13 cellular contexts compared by ENCODE assay signal in the genomic region with DNA sequence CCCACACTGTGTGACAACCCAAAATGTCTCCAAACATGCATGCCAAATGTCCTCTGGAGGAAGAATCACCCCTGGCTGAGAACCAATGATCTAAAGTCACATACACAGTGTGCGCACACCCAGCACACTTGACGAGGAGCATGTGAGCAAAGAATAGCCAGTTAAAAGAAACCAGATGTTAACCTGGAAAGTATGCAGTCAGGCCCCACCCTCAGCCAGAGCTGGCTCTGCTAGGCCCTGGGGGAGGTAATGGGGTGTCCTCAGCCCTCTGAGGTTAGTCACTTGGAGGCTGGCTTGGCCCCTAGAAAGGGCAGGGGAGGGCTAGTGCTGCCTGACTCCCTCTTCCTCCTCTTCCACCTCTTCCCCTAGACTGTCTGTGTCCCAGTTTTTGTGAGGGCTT. TPM values are rescaled to one million over a fixed set of nuclear protein-coding genes. Genes with fewer than 3 reads are reported as not detected.
A peak's percentile ranks its signal among the peaks of the same experiment; 100 is the strongest.
DNase-seq lines count a peak whose midpoint lies in the region; ATAC-seq, FAIRE-seq and TF ChIP-seq lines count a peak whose summit lies in the region.
"Had no signal": no experiment of that assay in that cellular context is flagged by ENCODE, and none has a peak within 500 bp of the region (broad histone marks: within the 10 kb centered on the region; RNA-seq: fewer than 3 reads in every experiment).

No MANE protein-coding gene starts in this region.

- H3K9me3 Mint-ChIP-seq in activated naive CD8-positive, alpha-beta T cell treated with anti-CD3 and anti-CD28 coated beads for 36 hours = no peaks in the 10 kb centered on the region
- H3K9me3 Mint-ChIP-seq: activated T-helper 2 cell treated with anti-CD3 and anti-CD28 coated beads, Interferon-gamma antibody, Interleukin-2, Interleukin-4, amounts not matched to agents 10 μg/mL and 5 μg/mL and 100 μg/mL, durations not matched to agents 14 hours and 24 hours and 36 hours; natural killer cell had no signal

- no peak for TF ChIP-seq CTCF in BJ (IDR thresholded peaks at IDR 0.05; ENCODE audit: insufficient read depth, low read depth, low read length)
- no peak for TF ChIP-seq CTCF in K562 (IDR thresholded peaks at IDR 0.05 in 2 of 3, conservative IDR thresholded peaks at IDR 0.05 in 1 of 3; ENCODE audit: insufficient read depth in 2 of 3, low read depth in 1 of 3, low read length in 3 of 3)
- no peak for TF ChIP-seq CTCF in hepatocyte (IDR thresholded peaks at IDR 0.05; ENCODE audit: poor library complexity)

- in situ Hi-C loops in K562 (cut with MboI) = no loop called here

- peaks cover 4% of the 10 kb centered on the region for H3K27me3 Mint-ChIP-seq in activated naive CD8-positive, alpha-beta T cell treated with anti-CD3 and anti-CD28 coated beads for 36 hours

- H3K4me3 Mint-ChIP-seq in activated naive CD8-positive, alpha-beta T cell treated with anti-CD3 and anti-CD28 coated beads for 36 hours = no peak overlapping the region
- H3K4me3 Mint-ChIP-seq: natural killer cell had no signal

- H3K36me3 Mint-ChIP-seq in activated naive CD8-positive, alpha-beta T cell treated with anti-CD3 and anti-CD28 coated beads for 36 hours = no peaks in the 10 kb centered on the region
- H3K36me3 Mint-ChIP-seq: natural killer cell had no signal

- H2AFZ ChIP-seq in K562 (ENCODE audit: low read depth, low read length) (no peak overlapping the region), hepatocyte (no peak overlapping the region)

- peak overlapping the region in 1 of 2 experiments; percentile 11; a peak in 1 of 4 replicates for H3K9ac ChIP-seq in K562 (ENCODE audit: insufficient read depth in 1 of 2, low read depth in 2 of 2, low read length in 2 of 2)

- no TSS peak for BruUV-seq in K562 (replicated peaks; lab: Mats Ljungman, UMichigan)

- H3K4me1 ChIP-seq in K562 (replicated peaks in 1 of 2; ENCODE audit: control insufficient read depth in 2 of 2, insufficient read depth in 2 of 2, low read length in 2 of 2) (peaks cover 0 to 7% of the 10 kb centered on the region in 2 experiments; a peak in 3 of 5 replicates), hepatocyte (ENCODE audit: insufficient read depth) (peaks cover 5% of the 10 kb centered on the region)
- H3K4me1 ChIP-seq: body of pancreas had no signal

- TF ChIP-seq EP300 in K562 (IDR thresholded peaks at IDR 0.05; ENCODE audit: low read length) = no peak

- no peak for FAIRE-seq in K562 (lab: Jason Lieb, UNC)

- CTCF ChIA-PET in BJ (lab: Yijun Ruan, JAX) = interaction anchor here (2.5 kb wide), 1 partner anchor 54 kb away, joined by 9 read pairs; no protein-coding TSS in a partner anchor
- CTCF ChIA-PET in K562 (lab: Yijun Ruan, JAX; ENCODE audit: low intra/inter-chr PET ratio) = no interaction called here

- no peaks in the 10 kb centered on the region for H4K20me1 ChIP-seq in K562 (replicated peaks; ENCODE audit: control insufficient read depth, insufficient read depth, low read length)
- H4K20me1 ChIP-seq in hepatocyte (ENCODE audit: insufficient read depth, poor library complexity, severe bottlenecking) = no peaks in the 10 kb centered on the region

- no peak overlapping the region for H3K27ac ChIP-seq in K562 (ENCODE audit: extremely low read depth, low read depth, low read length)
- H3K27ac ChIP-seq in hepatocyte = peak overlapping the region; percentile 19
- H3K27ac ChIP-seq: body of pancreas had no signal

- H3K9me2 ChIP-seq in hepatocyte (replicated peaks; ENCODE audit: insufficient read depth) = no peaks in the 10 kb centered on the region

- whole genome bisulfite sequencing in K562 (ENCODE audit: insufficient coverage, low coverage, missing lambda C conversion rate) = 34% methylated on average over 2 of the region's 2 CpGs
- 38% methylated on average over 2 of the region's 2 CpGs for WGBS in hepatocyte (ENCODE audit: low lambda C conversion rate, missing lambda C conversion rate)

- no peak for TF ChIP-seq POLR2A in K562 (conservative IDR thresholded peaks at IDR 0.05)

- intact Hi-C loops in K562 (cut with micrococcal nuclease) = no loop called here

- peak; percentile 73 for DNase-seq in BJ (ENCODE audit: low read depth)
- no peak for DNase-seq in K562 (ENCODE audit: extremely low read depth in 1 of 4, low spot score in 3 of 4)
- DNase-seq in hepatocyte (ENCODE audit: low spot score) = peak; percentile 48
- no peak for DNase-seq in activated naive CD8-positive, alpha-beta T cell treated with anti-CD3 and anti-CD28 coated beads for 36 hours
- DNase-seq in DMS53 treated with DMSO at 0.1 percent for 48 hours (lab: John Stamatoyannopoulos, UW; ENCODE audit: unreplicated experiment) = no peak
- DNase-seq in activated CD4-positive, CD25-positive, alpha-beta regulatory T cell treated with anti-CD3 and anti-CD28 coated beads, Interleukin-2, amount 50 U/mL, for 72 hours = no peak
- DNase-seq: body of pancreas; natural killer cell; NCI-H1694 treated with DMSO at 0.1 percent for 48 hours; retina; stimulated activated CD4-positive, alpha-beta T cell treated with anti-CD3 and anti-CD28 coated beads, Interleukin-2, amount 100 ng/mL, for 24 hours; trophoblast cell had no signal

- H3K4me3 ChIP-seq in BJ (ENCODE audit: low read depth, low read length) = no peak overlapping the region
- H3K4me3 ChIP-seq in K562 = no peak overlapping the region
- no peak overlapping the region for H3K4me3 ChIP-seq in hepatocyte
- H3K4me3 ChIP-seq: body of pancreas had no signal

- H3K27me3 ChIP-seq in BJ (ENCODE audit: control insufficient read depth, insufficient read depth, low read length) (peaks cover 6% of the 10 kb centered on the region), K562 (ENCODE audit: control insufficient read depth in 2 of 2, insufficient read depth in 2 of 2, low read length in 2 of 2) (peaks cover 7 to 46% of the 10 kb centered on the region in 2 experiments; a peak in 3 of 5 replicates), hepatocyte (no peaks in the 10 kb centered on the region)
- H3K27me3 ChIP-seq: body of pancreas had no signal

- no peaks in the 10 kb centered on the region for H3K36me3 ChIP-seq in BJ (ENCODE audit: control insufficient read depth, insufficient read depth, low read length)
- no peaks in the 10 kb centered on the region; the same call in 2 of the 3 replicates for H3K36me3 ChIP-seq in K562 (ENCODE audit: control insufficient read depth, insufficient read depth, low read length)
- H3K36me3 ChIP-seq in hepatocyte (replicated peaks; ENCODE audit: insufficient read depth, low read depth) = no peaks in the 10 kb centered on the region

- no peaks in the 10 kb centered on the region for H3K9me1 ChIP-seq in K562 (ENCODE audit: control insufficient read depth, insufficient read depth, low read length)

- H3K27ac Mint-ChIP-seq in activated naive CD8-positive, alpha-beta T cell treated with anti-CD3 and anti-CD28 coated beads for 36 hours = no peak overlapping the region
- H3K27ac Mint-ChIP-seq: activated T-helper 2 cell treated with anti-CD3 and anti-CD28 coated beads, Interferon-gamma antibody, Interleukin-2, Interleukin-4, amounts not matched to agents 10 μg/mL and 5 μg/mL and 100 μg/mL, durations not matched to agents 14 hours and 24 hours and 36 hours; natural killer cell had no signal

- H3K4me2 ChIP-seq in K562 (ENCODE audit: insufficient read depth, low read length) = no peak overlapping the region
- no peak overlapping the region for H3K4me2 ChIP-seq in hepatocyte

- H3K4me1 Mint-ChIP-seq in activated naive CD8-positive, alpha-beta T cell treated with anti-CD3 and anti-CD28 coated beads for 36 hours = no peaks in the 10 kb centered on the region
- H3K4me1 Mint-ChIP-seq: natural killer cell had no signal

- ATAC-seq in K562 = peak; percentile 29; the same call in 2 of the 3 replicates
- ATAC-seq: body of pancreas, natural killer cell had no signal

- POLR2A ChIA-PET in BJ (lab: Charles Lee) = no interaction called here
- POLR2A ChIA-PET in K562 (lab: Yijun Ruan, JAX) = interaction anchor here (0.5 to 1.0 kb wide), 2 partner anchors 13 to 367 kb away, joined by 3 read pairs; no protein-coding TSS in a partner anchor

- H3K79me2 ChIP-seq in K562 (ENCODE audit: control insufficient read depth, insufficient read depth, low read length) (no peaks in the 10 kb centered on the region), hepatocyte (no peaks in the 10 kb centered on the region)

- H3K9me3 ChIP-seq in K562 (replicated peaks; ENCODE audit: control insufficient read depth, insufficient read depth, low read depth, low read length) (no peaks in the 10 kb centered on the region), hepatocyte (ENCODE audit: low read depth) (no peaks in the 10 kb centered on the region)
- H3K9me3 ChIP-seq: body of pancreas had no signal

- no peak for TF ChIP-seq RAD21 in K562 (CRISPR knock-in tag; conservative IDR thresholded peaks at IDR 0.05 in 1 of 2, IDR thresholded peaks at IDR 0.05 in 1 of 2)

RNA-seq across cellular contexts. Expression of a gene that starts 15.2 kb away (rescaled TPM):
- polyA plus RNA-seq in BJ (2011; rRNA removed) = 0.20 and 0.33 TPM in 2 replicates
- polyA minus RNA-seq in BJ (2011; rRNA and poly(A)+ RNA removed) = 0.14 TPM in 1 of 2 replicates, not detected in the other
- total RNA-seq in K562 (2011; cell fraction: chromatin; rRNA removed; ENCODE audit: low replicate concordance) = not detected in 2 replicates
- not detected in 2 replicates for total RNA-seq in K562 (2011; cell fraction: nucleolus; rRNA removed)
- total RNA-seq in K562 (2011; cell fraction: nucleoplasm; rRNA removed) = not detected in 2 replicates
- not detected in 2 replicates for total RNA-seq in K562 (2014; rRNA removed)
- total RNA-seq in K562 (2014; rRNA removed; fragmentation: Illumina TruSeq; extraction: Trizol) = not detected in 2 replicates
- not detected in 2 replicates for total RNA-seq in K562 (2015; rRNA removed; fragmentation: Illumina TruSeq; extraction: Trizol)
- total RNA-seq in K562 (2021) = not detected in 2 replicates
- polyA plus RNA-seq in K562 (2011; rRNA removed) = not detected in 2 replicates
- not detected in 2 replicates for polyA plus RNA-seq in K562 (2011; cell fraction: cytosol; rRNA removed)
- not detected in 2 replicates for polyA plus RNA-seq in K562 (2011; cell fraction: nucleus; rRNA removed)
- not detected in 2 replicates for polyA plus RNA-seq in K562 (2012)
- polyA plus RNA-seq in K562 (2014; fragmentation: Illumina TruSeq; extraction: Trizol) = not detected in 2 replicates
- polyA plus RNA-seq in K562 (2014; fragmentation: Nextera tagmentation; extraction: Ambion mirVana) = not detected
- not detected in 2 replicates for polyA plus RNA-seq in K562 (2014; rRNA removed)
- polyA minus RNA-seq in K562 (2011; rRNA and poly(A)+ RNA removed) = not detected in 2 replicates
- polyA minus RNA-seq in K562 (2011; cell fraction: cytosol; rRNA and poly(A)+ RNA removed) = not detected in 2 replicates
- polyA minus RNA-seq in K562 (2011; cell fraction: nucleus; rRNA and poly(A)+ RNA removed) = not detected in 2 replicates
- 0.43 and 0.92 TPM in 2 replicates for total RNA-seq in hepatocyte
- polyA plus RNA-seq in hepatocyte = 0.75 and 3.1 TPM in 2 replicates
- total RNA-seq in activated naive CD8-positive, alpha-beta T cell treated with anti-CD3 and anti-CD28 coated beads for 36 hours = under 1 TPM in 1 of 2 experiments, not detected in 1; 0.14 TPM
- total RNA-seq: body of pancreas, natural killer cell had no signal

RNA-seq across cellular contexts. Expression of a gene that starts 15.6 kb away (rescaled TPM):
- polyA plus RNA-seq in BJ (2011; rRNA removed) (0.51 and 0.70 TPM in 2 replicates), K562 (2011; rRNA removed) (0.20 and 0.21 TPM in 2 replicates), K562 (2014; fragmentation: Illumina TruSeq; extraction: Trizol) (0.10 TPM in 2 replicates), K562 (2014; fragmentation: Nextera tagmentation; extraction: Ambion mirVana) (under 1 TPM; 0.06 to 0.08 TPM), K562 (2014; rRNA removed) (0.16 and 0.26 TPM in 2 replicates), hepatocyte (9.4 and 10.5 TPM in 2 replicates)
- 0.41 and 0.47 TPM in 2 replicates for polyA minus RNA-seq in BJ (2011; rRNA and poly(A)+ RNA removed)
- 1.0 and 1.2 TPM in 2 replicates for total RNA-seq in K562 (2011; cell fraction: chromatin; rRNA removed; ENCODE audit: low replicate concordance)
- 0.53 and 1.0 TPM in 2 replicates for total RNA-seq in K562 (2011; cell fraction: nucleolus; rRNA removed)
- total RNA-seq in K562 (2011; cell fraction: nucleoplasm; rRNA removed) = 1.0 and 2.0 TPM in 2 replicates
- total RNA-seq in K562 (2014; rRNA removed) (0.14 and 0.20 TPM in 2 replicates), K562 (2014; rRNA removed; fragmentation: Illumina TruSeq; extraction: Trizol) (0.16 and 0.18 TPM in 2 replicates), K562 (2015; rRNA removed; fragmentation: Illumina TruSeq; extraction: Trizol) (0.08 and 0.11 TPM in 2 replicates), K562 (2021) (0.22 and 0.35 TPM in 2 replicates), hepatocyte (11.6 and 12.5 TPM in 2 replicates)
- 0.16 and 0.25 TPM in 2 replicates for polyA plus RNA-seq in K562 (2011; cell fraction: cytosol; rRNA removed)
- polyA plus RNA-seq in K562 (2011; cell fraction: nucleus; rRNA removed) = 0.20 and 0.33 TPM in 2 replicates
- polyA plus RNA-seq in K562 (2012) = 0.21 and 0.35 TPM in 2 replicates
- 0.51 and 0.67 TPM in 2 replicates for polyA minus RNA-seq in K562 (2011; rRNA and poly(A)+ RNA removed)
- 0.19 TPM in 1 of 2 replicates, not detected in the other for polyA minus RNA-seq in K562 (2011; cell fraction: cytosol; rRNA and poly(A)+ RNA removed)
- 0.40 and 0.44 TPM in 2 replicates for polyA minus RNA-seq in K562 (2011; cell fraction: nucleus; rRNA and poly(A)+ RNA removed)
- total RNA-seq in activated naive CD8-positive, alpha-beta T cell treated with anti-CD3 and anti-CD28 coated beads for 36 hours = under 1 TPM; 0.18 to 0.19 TPM

RNA-seq across cellular contexts. Expression of a gene that starts 36.7 kb away (rescaled TPM):
- polyA plus RNA-seq in BJ (2011; rRNA removed) (0.40 and 0.58 TPM in 2 replicates), K562 (2011; rRNA removed) (0.54 and 1.7 TPM in 2 replicates), K562 (2014; fragmentation: Illumina TruSeq; extraction: Trizol) (0.43 and 0.48 TPM in 2 replicates), K562 (2014; fragmentation: Nextera tagmentation; extraction: Ambion mirVana) (not detected), K562 (2014; rRNA removed) (0.21 TPM in 1 of 2 replicates, not detected in the other), hepatocyte (0.41 TPM in 1 of 2 replicates, not detected in the other)
- polyA minus RNA-seq in BJ (2011; rRNA and poly(A)+ RNA removed) = 0.21 TPM in 1 of 2 replicates, not detected in the other
- 3.9 and 6.5 TPM in 2 replicates for total RNA-seq in K562 (2011; cell fraction: chromatin; rRNA removed; ENCODE audit: low replicate concordance)
- 3.2 and 3.3 TPM in 2 replicates for total RNA-seq in K562 (2011; cell fraction: nucleolus; rRNA removed)
- 5.9 and 7.7 TPM in 2 replicates for total RNA-seq in K562 (2011; cell fraction: nucleoplasm; rRNA removed)
- total RNA-seq in K562 (2014; rRNA removed) (0.20 and 0.23 TPM in 2 replicates), K562 (2014; rRNA removed; fragmentation: Illumina TruSeq; extraction: Trizol) (0.69 and 0.77 TPM in 2 replicates), K562 (2015; rRNA removed; fragmentation: Illumina TruSeq; extraction: Trizol) (0.34 and 0.51 TPM in 2 replicates), K562 (2021) (0.92 and 0.95 TPM in 2 replicates), hepatocyte (0.72 and 0.93 TPM in 2 replicates)
- 0.19 and 1.4 TPM in 2 replicates for polyA plus RNA-seq in K562 (2011; cell fraction: cytosol; rRNA removed)
- polyA plus RNA-seq in K562 (2011; cell fraction: nucleus; rRNA removed) = 2.5 and 3.8 TPM in 2 replicates
- 0.40 and 1.4 TPM in 2 replicates for polyA plus RNA-seq in K562 (2012)
- 0.60 and 1.3 TPM in 2 replicates for polyA minus RNA-seq in K562 (2011; rRNA and poly(A)+ RNA removed)
- not detected in 2 replicates for polyA minus RNA-seq in K562 (2011; cell fraction: cytosol; rRNA and poly(A)+ RNA removed)
- 0.54 and 1.7 TPM in 2 replicates for polyA minus RNA-seq in K562 (2011; cell fraction: nucleus; rRNA and poly(A)+ RNA removed)
- 1 to 10 TPM; 1.3 to 1.4 TPM for total RNA-seq in activated naive CD8-positive, alpha-beta T cell treated with anti-CD3 and anti-CD28 coated beads for 36 hours
- total RNA-seq: body of pancreas had no signal

RNA-seq across cellular contexts. Expression of a gene that starts 59.6 kb away (rescaled TPM):
- 26.4 and 43.3 TPM in 2 replicates for polyA plus RNA-seq in BJ (2011; rRNA removed)
- polyA minus RNA-seq in BJ (2011; rRNA and poly(A)+ RNA removed) = 6.0 and 7.4 TPM in 2 replicates
- total RNA-seq in K562 (2011; cell fraction: chromatin; rRNA removed; ENCODE audit: low replicate concordance) = 25.3 and 53.6 TPM in 2 replicates
- 17.6 and 18.5 TPM in 2 replicates for total RNA-seq in K562 (2011; cell fraction: nucleolus; rRNA removed)
- 37.0 and 65.0 TPM in 2 replicates for total RNA-seq in K562 (2011; cell fraction: nucleoplasm; rRNA removed)
- 48.6 and 50.3 TPM in 2 replicates for total RNA-seq in K562 (2014; rRNA removed)
- total RNA-seq in K562 (2014; rRNA removed; fragmentation: Illumina TruSeq; extraction: Trizol) = 93.7 and 106 TPM in 2 replicates
- total RNA-seq in K562 (2015; rRNA removed; fragmentation: Illumina TruSeq; extraction: Trizol) = 72.7 and 78.8 TPM in 2 replicates
- total RNA-seq in K562 (2021) = 51.1 and 53.7 TPM in 2 replicates
- polyA plus RNA-seq in K562 (2011; rRNA removed) = 57.0 and 102 TPM in 2 replicates
- polyA plus RNA-seq in K562 (2011; cell fraction: cytosol; rRNA removed) = 26.0 and 42.1 TPM in 2 replicates
- polyA plus RNA-seq in K562 (2011; cell fraction: nucleus; rRNA removed) = 11.1 and 15.9 TPM in 2 replicates
- 55.9 and 63.4 TPM in 2 replicates for polyA plus RNA-seq in K562 (2012)
- 94.8 and 99.9 TPM in 2 replicates for polyA plus RNA-seq in K562 (2014; fragmentation: Illumina TruSeq; extraction: Trizol)
- 100 to 1,000 TPM; 126 to 166 TPM for polyA plus RNA-seq in K562 (2014; fragmentation: Nextera tagmentation; extraction: Ambion mirVana)
- polyA plus RNA-seq in K562 (2014; rRNA removed) = 65.9 and 86.5 TPM in 2 replicates
- 48.2 and 55.1 TPM in 2 replicates for polyA minus RNA-seq in K562 (2011; rRNA and poly(A)+ RNA removed)
- polyA minus RNA-seq in K562 (2011; cell fraction: cytosol; rRNA and poly(A)+ RNA removed) = 13.4 and 24.6 TPM in 2 replicates
- polyA minus RNA-seq in K562 (2011; cell fraction: nucleus; rRNA and poly(A)+ RNA removed) = 8.6 and 17.8 TPM in 2 replicates
- total RNA-seq in hepatocyte = 38.6 and 42.8 TPM in 2 replicates
- 26.8 and 27.7 TPM in 2 replicates for polyA plus RNA-seq in hepatocyte
- total RNA-seq in activated naive CD8-positive, alpha-beta T cell treated with anti-CD3 and anti-CD28 coated beads for 36 hours = 10 to 100 TPM; 50.7 to 51.2 TPM

Comparison
In these comparisons a context has a peak if more than half of its experiments do, and no peak if none do; other contexts are left out.
1. DNase-seq: peak in BJ (single experiment) and hepatocyte (single experiment); none in K562 (0 of 4), activated naive CD8-positive, alpha-beta T cell treated with anti-CD3 and anti-CD28 coated beads for 36 hours (single experiment), DMS53 treated with DMSO at 0.1 percent for 48 hours (single experiment) and activated CD4-positive, CD25-positive, alpha-beta regulatory T cell treated with anti-CD3 and anti-CD28 coated beads, Interleukin-2, amount 50 U/mL, for 72 hours (single experiment).